In genomic region chr2:23659773-23660172, GRCh38 we compare ENCODE assay signal across 26 cellular contexts.
"Had no signal": no experiment of that assay in that cellular context is flagged by ENCODE, and none has a peak within 500 bp of the region (broad histone marks: within the 10 kb centered on the region; RNA-seq: fewer than 3 reads in every experiment).

No MANE protein-coding gene starts in this region.

- DNase-seq: activated CD4-positive, alpha-beta T cell treated with anti-CD3 and anti-CD28 coated beads for 48 hours; activated CD4-positive, alpha-beta T cell treated with anti-CD3 and anti-CD28 coated beads, Interleukin-2, amount 50 U/mL, for 4 hours; activated CD4-positive, CD25-positive, alpha-beta regulatory T cell treated with anti-CD3 and anti-CD28 coated beads, Interleukin-2, amount 50 U/mL, for 72 hours; activated CD8-positive, alpha-beta memory T cell treated with anti-CD3 and anti-CD28 coated beads for 24 hours; activated effector memory CD4-positive, alpha-beta T cell treated with anti-CD3 and anti-CD28 coated beads, Interleukin-2, amount 50 U/mL, for 16 hours; activated naive CD4-positive, alpha-beta T cell treated with Interleukin-2 at 50 U/mL for 16 hours; activated T-cell treated with anti-CD3 and anti-CD28 coated beads, Interleukin-2, amount 50 U/mL, for 4 hours; aorta; Kasumi-1; KBM-7; NCI-H1105 treated with DMSO at 0.1 percent for 48 hours; NCI-H1694; NCI-H2029; NCI-H2107; NCI-H345; NCI-H510A; NCI-H526 treated with DMSO at 0.1 percent for 48 hours; NK-92 treated with Interleukin-12 subunit alpha and Interleukin-12 subunit beta, amount 100 ng/mL, for 24 hours; PC-3; SIG-M5; T-helper 17 cell; T-helper 9 cell had no signal

- H3K27ac Mint-ChIP-seq: activated naive CD8-positive, alpha-beta T cell; T-helper 17 cell; WTC11 had no signal

- H3K36me3 Mint-ChIP-seq: activated naive CD8-positive, alpha-beta T cell; WTC11 had no signal

- H3K9me3 Mint-ChIP-seq: activated T-cell treated with anti-CD3 and anti-CD28 coated beads, Interleukin-2, amount 50 U/mL, for 4 hours; WTC11 had no signal

- H3K4me3 ChIP-seq: breast epithelium had no signal

- H3K36me3 ChIP-seq: breast epithelium had no signal

- H3K4me1 ChIP-seq: breast epithelium had no signal

- H3K27ac ChIP-seq: breast epithelium had no signal

- FAIRE-seq: RCC 7860 had no signal

- H3K27me3 ChIP-seq: breast epithelium had no signal

- H3K27me3 Mint-ChIP-seq: activated naive CD8-positive, alpha-beta T cell had no signal

- ATAC-seq: activated T-cell treated with anti-CD3 and anti-CD28 coated beads, Interleukin-2, amount 50 U/mL, for 4 hours; PC-3; T-helper 17 cell; WTC11 had no signal

- H3K4me3 Mint-ChIP-seq: activated naive CD8-positive, alpha-beta T cell; activated T-cell treated with anti-CD3 and anti-CD28 coated beads, Interleukin-2, amount 50 U/mL, for 4 hours; T-helper 17 cell; WTC11 had no signal

- H3K9me3 ChIP-seq: breast epithelium had no signal
